In genomic region chr3:150348500-150348899, GRCh38 we compare ENCODE assay signal across 9 cellular contexts. TPM values are rescaled to one million over a fixed set of nuclear protein-coding genes. Genes with fewer than 3 reads are reported as not detected.
DNase-seq lines count a peak whose midpoint lies in the region; ATAC-seq and TF ChIP-seq lines count a peak whose summit lies in the region.
"Had no signal": no experiment of that assay in that cellular context is flagged by ENCODE, and none has a peak within 500 bp of the region (broad histone marks: within the 10 kb centered on the region; RNA-seq: fewer than 3 reads in every experiment).

No MANE protein-coding gene starts in this region.

- POLR2A ChIA-PET in BJ (lab: Charles Lee): interaction anchor here (1.0 kb wide), 1 partner anchor 55 kb away, joined by 3 read pairs; no protein-coding TSS in a partner anchor

- H3K36me3 ChIP-seq in BJ (ENCODE audit: control insufficient read depth, insufficient read depth, low read length): no peaks in the 10 kb centered on the region
- H3K36me3 ChIP-seq: colonic mucosa had no signal

- ATAC-seq in GM21737 (IDR thresholded peaks at IDR 0.05; ENCODE audit: unreplicated experiment): no peak

- H3K4me3 ChIP-seq in BJ (ENCODE audit: low read depth, low read length) (no peak overlapping the region), epithelial cell of esophagus (ENCODE audit: low read length) (no peak overlapping the region)
- H3K4me3 ChIP-seq: colonic mucosa had no signal

- CTCF ChIA-PET in BJ (lab: Yijun Ruan, JAX): interaction anchor here (0.9 to 1.7 kb wide), 8 partner anchors 10 to 118 kb away, joined by 3 to 6 read pairs (median 4); no protein-coding TSS in a partner anchor

- TF ChIP-seq CTCF in BJ (IDR thresholded peaks at IDR 0.05; ENCODE audit: insufficient read depth, low read depth, low read length) (no peak), epithelial cell of esophagus (IDR thresholded peaks at IDR 0.05; ENCODE audit: insufficient read depth, low read depth, low read length, missing control alignments) (no peak)

- H3K27me3 ChIP-seq in BJ (ENCODE audit: control insufficient read depth, insufficient read depth, low read length): no peaks in the 10 kb centered on the region
- H3K27me3 ChIP-seq: colonic mucosa had no signal

- DNase-seq in BJ (ENCODE audit: low read depth): peak; percentile 78
- DNase-seq in NOMO-1 (lab: John Stamatoyannopoulos, UW; ENCODE audit: unreplicated experiment in 2 of 2): peak; percentile 42 to 70
- peak; percentile 95 for DNase-seq in epithelial cell of esophagus (ENCODE audit: low read depth)
- DNase-seq in non-pigmented ciliary epithelial cell (ENCODE audit: low read depth): peak; percentile 68
- DNase-seq in SHP77 (lab: John Stamatoyannopoulos, UW): no peak
- no peak for DNase-seq in retina
- no peak for DNase-seq in NCI-H2171 (lab: John Stamatoyannopoulos, UW)
- DNase-seq: colonic mucosa had no signal

RNA-seq across cellular contexts. Expression of gene TSC22D2, which starts 59.6 kb away (rescaled TPM):
- polyA plus RNA-seq in BJ (2011; rRNA removed): 8.4 and 13.9 TPM in 2 replicates
- polyA minus RNA-seq in BJ (2011; rRNA and poly(A)+ RNA removed): 25.4 and 26.1 TPM in 2 replicates

Comparison
In these comparisons a context has a peak if more than half of its experiments do, and no peak if none do; other contexts are left out.
1. DNase-seq: peak in BJ (single experiment), NOMO-1 (2 of 2), epithelial cell of esophagus (single experiment) and non-pigmented ciliary epithelial cell (single experiment); none in SHP77 (0 of 2), retina (single experiment) and NCI-H2171 (single experiment).